Comparison of ENCODE assay signal across 23 cellular contexts in genomic region chr9:136748656-136749551, GRCh38. TPM values are rescaled to one million over a fixed set of nuclear protein-coding genes. Genes with fewer than 3 reads are reported as not detected.
DNase-seq lines count a peak whose midpoint lies in the region; ATAC-seq, FAIRE-seq and TF ChIP-seq lines count a peak whose summit lies in the region.
"Had no signal": no experiment of that assay in that cellular context is flagged by ENCODE, and none has a peak within 500 bp of the region (broad histone marks: within the 10 kb centered on the region; RNA-seq: fewer than 3 reads in every experiment).

No MANE protein-coding gene starts in this region.

- DNase-seq in Peyer's patch (peak in 1 of 3 donors; percentile 51), H1 (ENCODE audit: low read depth in 1 of 2, low spot score in 2 of 2) (no peak), lower lobe of right lung (peak; percentile 60), thyroid gland (peak; percentile 90 to 93), NCI-H1417 (lab: John Stamatoyannopoulos, UW) (no peak), HuH-7.5 (ENCODE audit: low spot score) (no peak), HCEC 1CT (no peak)
- DNase-seq: activated CD4-positive, alpha-beta T cell treated with anti-CD3 and anti-CD28 coated beads for 1 hour; activated naive CD8-positive, alpha-beta T cell treated with anti-CD3 and anti-CD28 coated beads, Interleukin-2, amount 10 ng/mL, durations not matched to agents 7 days and 5 days; AML-193; DMS79 treated with DMSO at 0.1 percent for 48 hours; NCI-H1105 treated with DMSO at 0.1 percent for 48 hours; NCI-H2107; NCI-H524; stimulated activated naive CD8-positive, alpha-beta T cell treated with anti-CD3 and anti-CD28 coated beads, Interleukin-15, Interleukin-2, amounts not matched to agents 100 U/mL and 50 U/mL, for 24 hours; T-helper 9 cell; transverse colon had no signal

- H3K56ac ChIP-seq in H1 (replicated peaks; ENCODE audit: insufficient read length, low read depth, low read length), result no peak overlapping the region

- H2AK5ac ChIP-seq in H1 (ENCODE audit: low read depth, low read length), result no peak overlapping the region

- TF ChIP-seq CTCF in Peyer's patch (IDR thresholded peaks at IDR 0.05) (no peak), H1 (IDR thresholded peaks at IDR 0.05; ENCODE audit: control extremely low read depth in 1 of 3, insufficient read depth in 1 of 3, low read depth in 1 of 3, low read length in 3 of 3) (no peak), lower lobe of right lung (IDR thresholded peaks at IDR 0.05) (no peak), thyroid gland (IDR thresholded peaks at IDR 0.05) (no peak)

- no peak for TF ChIP-seq EP300 in H1 (IDR thresholded peaks at IDR 0.05; ENCODE audit: borderline replicate concordance in 1 of 2, low read depth in 2 of 2, low read length in 2 of 2)

- WGBS in H1 (ENCODE audit: extremely low coverage in 1 of 2, insufficient coverage in 1 of 2, insufficient read length in 1 of 2, insufficient replicate concordance in 2 of 2, low coverage in 1 of 2, low lambda C conversion rate in 2 of 2, missing lambda C conversion rate in 1 of 2), 2 experiments, result 85% methylated on average over 19 of the region's 20 CpGs; no CpG with 5 or more reads in 1 of the 2 experiments
- WGBS in thyroid gland, 2 donors, result 53 to 61% methylated on average over 10 to 17 of the region's 20 CpGs

- 0 out of 2 replicates have a peak overlapping the region, but pooled peaks have one; percentile 3 for H4K8ac ChIP-seq in H1 (ENCODE audit: extremely low read depth, insufficient read depth, low read length)

- TF ChIP-seq RAD21 in H1 (IDR thresholded peaks at IDR 0.05 in 1 of 2, conservative IDR thresholded peaks at IDR 0.05 in 1 of 2; ENCODE audit: low read depth in 2 of 2, low read length in 2 of 2), result no peak

- POLR2A ChIA-PET in H1 (lab: Charles Lee; ENCODE audit: partially characterized antibody), result interaction anchor here (11.7 kb wide), 1 partner anchor 19 kb away, joined by 137 read pairs; no protein-coding TSS in a partner anchor

- no peaks in the 10 kb centered on the region for H3K79me1 ChIP-seq in H1 (ENCODE audit: low read depth, low read length)

- H3K27me3 ChIP-seq in Peyer's patch (no peaks in the 10 kb centered on the region), H1 (replicated peaks in 1 of 4; ENCODE audit: control insufficient read depth in 3 of 4, extremely low read depth in 1 of 4, insufficient read depth in 3 of 4, low read length in 3 of 4) (no peaks in the 10 kb centered on the region), lower lobe of right lung (ENCODE audit: low read depth) (peaks cover 5% of the 10 kb centered on the region), thyroid gland (no peaks in the 10 kb centered on the region)

- no peak overlapping the region; the same call in 1 of the 2 replicates for H2BK15ac ChIP-seq in H1 (ENCODE audit: low read length)

- peak overlapping the region; percentile 54 for H4K91ac ChIP-seq in H1 (replicated peaks; ENCODE audit: insufficient read length, low read length)

- H3K14ac ChIP-seq in H1 (ENCODE audit: insufficient read length), result no peak overlapping the region

- H3K4ac ChIP-seq in H1 (replicated peaks; ENCODE audit: insufficient read length, low read depth, low read length), result no peak overlapping the region

- H3K4me1 ChIP-seq in Peyer's patch (peaks cover 0 to 13% (median 3%) of the 10 kb centered on the region in 4 donors), H1 (replicated peaks in 1 of 4; ENCODE audit: control insufficient read depth in 3 of 4, insufficient read depth in 4 of 4, low read length in 3 of 4) (peaks cover 0 to 2% (median 0%) of the 10 kb centered on the region in 4 experiments; a peak in 1 of 7 replicates), lower lobe of right lung (peaks cover 14% of the 10 kb centered on the region), thyroid gland (peaks cover 17 to 31% of the 10 kb centered on the region in 2 donors)
- H3K4me1 ChIP-seq: transverse colon had no signal

- FAIRE-seq in H1 (lab: Jason Lieb, UNC), result no peak

- H3K9me3 ChIP-seq in Peyer's patch, result peaks cover 0 to 14% (median 5%) of the 10 kb centered on the region in 4 donors
- peaks cover 3 to 6% of the 10 kb centered on the region in 2 experiments; a peak in 1 of 4 replicates for H3K9me3 ChIP-seq in H1 (ENCODE audit: insufficient read depth in 2 of 2, low read depth in 1 of 2, low read length in 1 of 2)
- no peaks in the 10 kb centered on the region for H3K9me3 ChIP-seq in lower lobe of right lung
- no peaks in the 10 kb centered on the region for H3K9me3 ChIP-seq in thyroid gland
- H3K9me3 ChIP-seq: transverse colon had no signal

- H3K23ac ChIP-seq in H1 (ENCODE audit: insufficient read length), result no peak overlapping the region

- TF ChIP-seq POLR2A in Peyer's patch (IDR thresholded peaks at IDR 0.05) (no peak), H1 (IDR thresholded peaks at IDR 0.05; ENCODE audit: control extremely low read depth in 1 of 2, low read depth in 2 of 2, low read length in 2 of 2) (no peak), thyroid gland (IDR thresholded peaks at IDR 0.05) (no peak)

- no peak overlapping the region for H2BK20ac ChIP-seq in H1 (ENCODE audit: low read length)

- no peak overlapping the region for H3K9ac ChIP-seq in H1 (replicated peaks in 1 of 4; ENCODE audit: extremely low read depth in 1 of 4, low read depth in 3 of 4, low read length in 3 of 4)

- H2BK5ac ChIP-seq in H1 (ENCODE audit: low read depth, low read length), result no peak overlapping the region

- H2BK12ac ChIP-seq in H1 (ENCODE audit: low read depth, low read length), result 0 out of 2 replicates have a peak overlapping the region, but pooled peaks have one; percentile 17

- CTCF ChIA-PET in H1 (lab: Charles Lee; ENCODE audit: partially characterized antibody), result interaction anchor here (0.9 to 2.7 kb wide), 5 partner anchors 9 to 280 kb away, joined by 3 to 9 read pairs (median 5); partner anchors contain the start of gene LCN8

- intact Hi-C loops in lower lobe of right lung (cut with DNase I), result no loop called here
- intact Hi-C loops in thyroid gland (cut with DNase I), result no loop called here

- peak; percentile 40 to 57 for ATAC-seq in lower lobe of right lung
- ATAC-seq: activated T-helper 17 cell treated with anti-CD3 and anti-CD28 coated beads, Interleukin-2, amount 50 U/mL, for 72 hours; HCT116; natural killer cell treated with Interleukin-12 subunit alpha and Interleukin-12 subunit beta and Interleukin-15 and Interleukin-18, amount 100 ng/mL, for 72 hours; stimulated activated naive CD8-positive, alpha-beta T cell treated with anti-CD3 and anti-CD28 coated beads, Interleukin-15, Interleukin-2, amounts not matched to agents 100 U/mL and 50 U/mL, for 24 hours had no signal

- no peak overlapping the region for H3K4me2 ChIP-seq in H1 (ENCODE audit: insufficient read depth in 1 of 2, low read depth in 2 of 2, low read length in 2 of 2)

- no peaks in the 10 kb centered on the region for H3K36me3 ChIP-seq in Peyer's patch
- H3K36me3 ChIP-seq in H1 (ENCODE audit: control insufficient read depth in 2 of 4, insufficient read depth in 4 of 4, low read length in 3 of 4), result no peaks in the 10 kb centered on the region
- no peaks in the 10 kb centered on the region for H3K36me3 ChIP-seq in lower lobe of right lung
- H3K36me3 ChIP-seq in thyroid gland, result no peaks in the 10 kb centered on the region
- H3K36me3 ChIP-seq: transverse colon had no signal

- no peak overlapping the region for H4K5ac ChIP-seq in H1 (ENCODE audit: insufficient read length, low read depth, low read length)

- no peak overlapping the region for H2AFZ ChIP-seq in H1 (ENCODE audit: low read length)

- no peaks in the 10 kb centered on the region for H4K20me1 ChIP-seq in H1 (replicated peaks in 1 of 2; ENCODE audit: control insufficient read depth in 1 of 2, insufficient read depth in 2 of 2, low read length in 2 of 2)

- no peak overlapping the region for H3K4me3 ChIP-seq in Peyer's patch
- no peak overlapping the region for H3K4me3 ChIP-seq in H1 (ENCODE audit: extremely low read depth in 1 of 4, insufficient read depth in 2 of 4, low read depth in 3 of 4, low read length in 4 of 4)
- H3K4me3 ChIP-seq in lower lobe of right lung, result no peak overlapping the region
- H3K4me3 ChIP-seq in thyroid gland (replicated peaks in 1 of 3), result no peak overlapping the region
- H3K4me3 ChIP-seq: coronary artery, skin epidermis, transverse colon had no signal

- H3K18ac ChIP-seq in H1 (ENCODE audit: extremely low read depth, low read length), result no peak overlapping the region

- no peaks in the 10 kb centered on the region for H3K79me2 ChIP-seq in H1 (ENCODE audit: control insufficient read depth in 1 of 2, insufficient read depth in 2 of 2, low read length in 2 of 2)

- H3K23me2 ChIP-seq in H1 (ENCODE audit: low read depth, low read length), result no peaks in the 10 kb centered on the region; the same call in 1 of the 2 replicates

- H3K27ac ChIP-seq in Peyer's patch (peak overlapping the region; percentile 5 to 80 (median 18)), H1 (ENCODE audit: low read depth, low read length) (no peak overlapping the region), lower lobe of right lung (no peak overlapping the region), thyroid gland (peak overlapping the region; percentile 63 to 84 (median 69))

- no peak overlapping the region for H2BK120ac ChIP-seq in H1 (replicated peaks; ENCODE audit: low read depth, low read length)

RNA-seq across cellular contexts. Expression of gene LCN6, which starts 0.6 kb away (rescaled TPM):
- 10 to 100 TPM in 1 of 4 donors, 1 to 10 TPM in 3; 4.7 to 17.3 (median 5.6) TPM for total RNA-seq in Peyer's patch
- not detected in 2 replicates for total RNA-seq in H1 (2021; fragmentation: NEBNext Ultra II Directional; extraction: Animal tissue kit (Norgen Biotek cat#: 25700))
- polyA plus RNA-seq in H1 (2011; rRNA removed), result not detected in 2 replicates
- not detected for polyA plus RNA-seq in H1 (2011; cell fraction: cytosol; rRNA removed)
- polyA plus RNA-seq in H1 (2011; cell fraction: nucleus; rRNA removed), result not detected
- not detected in 4 replicates for polyA plus RNA-seq in H1 (2012, experiment 1 of 2)
- not detected for polyA plus RNA-seq in H1 (2012, experiment 2 of 2)
- polyA plus RNA-seq in H1 (2013, experiment 1 of 2), result not detected
- not detected for polyA plus RNA-seq in H1 (2013, experiment 2 of 2)
- polyA minus RNA-seq in H1 (2011; rRNA and poly(A)+ RNA removed), result not detected in 2 replicates
- not detected for polyA minus RNA-seq in H1 (2011; cell fraction: cytosol; rRNA and poly(A)+ RNA removed)
- not detected for polyA minus RNA-seq in H1 (2011; cell fraction: nucleus; rRNA and poly(A)+ RNA removed)
- 2.9 TPM for total RNA-seq in lower lobe of right lung
- 10 to 100 TPM in 1 of 4 donors, 1 to 10 TPM in 3; 1.4 to 10.0 (median 4.5) TPM for total RNA-seq in thyroid gland
- total RNA-seq: activated naive CD8-positive, alpha-beta T cell treated with anti-CD3 and anti-CD28 coated beads, Interleukin-2, amount 10 ng/mL, durations not matched to agents 7 days and 5 days; activated T-helper 17 cell treated with anti-CD3 and anti-CD28 coated beads, Interleukin-2, amount 50 U/mL, for 72 hours; natural killer cell treated with Interleukin-12 subunit alpha and Interleukin-12 subunit beta and Interleukin-15 and Interleukin-18, amount 100 ng/mL, for 72 hours had no signal

RNA-seq across cellular contexts. Expression of gene LCN10, which starts 6.2 kb away (rescaled TPM):
- total RNA-seq in Peyer's patch (10 to 100 TPM in 1 of 4 donors, 1 to 10 TPM in 3; 1.1 to 28.1 (median 4.4) TPM), lower lobe of right lung (2.5 TPM), thyroid gland (10 to 100 TPM in 1 of 4 donors, 1 to 10 TPM in 3; 5.8 to 10.1 (median 7.1) TPM)
- total RNA-seq in H1 (2021; fragmentation: NEBNext Ultra II Directional; extraction: Animal tissue kit (Norgen Biotek cat#: 25700)), result 2.8 and 4.8 TPM in 2 replicates
- polyA plus RNA-seq in H1 (2011; rRNA removed), result 2.6 and 3.5 TPM in 2 replicates
- 3.5 TPM for polyA plus RNA-seq in H1 (2011; cell fraction: cytosol; rRNA removed)
- 3.0 TPM for polyA plus RNA-seq in H1 (2011; cell fraction: nucleus; rRNA removed)
- 1.1 to 2.7 TPM (median 2.4 TPM) in 4 replicates for polyA plus RNA-seq in H1 (2012, experiment 1 of 2)
- 2.3 TPM for polyA plus RNA-seq in H1 (2012, experiment 2 of 2)
- polyA plus RNA-seq in H1 (2013, experiment 1 of 2), result 2.1 TPM
- polyA plus RNA-seq in H1 (2013, experiment 2 of 2), result 2.0 TPM
- polyA minus RNA-seq in H1 (2011; rRNA and poly(A)+ RNA removed), result 0.98 and 1.5 TPM in 2 replicates
- 2.1 TPM for polyA minus RNA-seq in H1 (2011; cell fraction: cytosol; rRNA and poly(A)+ RNA removed)
- 0.60 TPM for polyA minus RNA-seq in H1 (2011; cell fraction: nucleus; rRNA and poly(A)+ RNA removed)

RNA-seq across cellular contexts. Expression of gene LCN8, which starts 9.1 kb away (rescaled TPM):
- total RNA-seq in Peyer's patch (not detected), lower lobe of right lung (not detected), thyroid gland (1 to 10 TPM in 1 of 4 donors, under 1 TPM in 1, not detected in 2; 0.93 to 1.0 TPM)
- not detected in 2 replicates for total RNA-seq in H1 (2021; fragmentation: NEBNext Ultra II Directional; extraction: Animal tissue kit (Norgen Biotek cat#: 25700))
- polyA plus RNA-seq in H1 (2011; rRNA removed), result 0.14 TPM in 1 of 2 replicates, not detected in the other
- polyA plus RNA-seq in H1 (2011; cell fraction: cytosol; rRNA removed), result 0.05 TPM
- 0.31 TPM for polyA plus RNA-seq in H1 (2011; cell fraction: nucleus; rRNA removed)
- polyA plus RNA-seq in H1 (2012, experiment 1 of 2), result 0.07 TPM in 1 of 4 replicates, not detected in the others
- not detected for polyA plus RNA-seq in H1 (2012, experiment 2 of 2)
- not detected for polyA plus RNA-seq in H1 (2013, experiment 1 of 2)
- 0.02 TPM for polyA plus RNA-seq in H1 (2013, experiment 2 of 2)
- polyA minus RNA-seq in H1 (2011; rRNA and poly(A)+ RNA removed), result not detected in 2 replicates
- not detected for polyA minus RNA-seq in H1 (2011; cell fraction: cytosol; rRNA and poly(A)+ RNA removed)
- not detected for polyA minus RNA-seq in H1 (2011; cell fraction: nucleus; rRNA and poly(A)+ RNA removed)
- total RNA-seq: activated naive CD8-positive, alpha-beta T cell treated with anti-CD3 and anti-CD28 coated beads, Interleukin-2, amount 10 ng/mL, durations not matched to agents 7 days and 5 days; activated T-helper 17 cell treated with anti-CD3 and anti-CD28 coated beads, Interleukin-2, amount 50 U/mL, for 72 hours; mesenteric fat pad; natural killer cell treated with Interleukin-12 subunit alpha and Interleukin-12 subunit beta and Interleukin-15 and Interleukin-18, amount 100 ng/mL, for 72 hours; transverse colon had no signal

RNA-seq across cellular contexts. Expression of gene LCN15, which starts 15.4 kb away (rescaled TPM):
- total RNA-seq in Peyer's patch (1 to 10 TPM in 2 of 4 donors, not detected in 2; 1.5 to 9.3 TPM), lower lobe of right lung (not detected), thyroid gland (not detected)
- total RNA-seq in H1 (2021; fragmentation: NEBNext Ultra II Directional; extraction: Animal tissue kit (Norgen Biotek cat#: 25700)), result 0.47 and 0.61 TPM in 2 replicates
- 0.08 and 0.25 TPM in 2 replicates for polyA plus RNA-seq in H1 (2011; rRNA removed)
- polyA plus RNA-seq in H1 (2011; cell fraction: cytosol; rRNA removed), result 0.16 TPM
- polyA plus RNA-seq in H1 (2011; cell fraction: nucleus; rRNA removed), result 0.39 TPM
- 0.28 to 0.73 TPM (median 0.38 TPM) in 4 replicates for polyA plus RNA-seq in H1 (2012, experiment 1 of 2)
- 0.80 TPM for polyA plus RNA-seq in H1 (2012, experiment 2 of 2)
- polyA plus RNA-seq in H1 (2013, experiment 1 of 2), result 0.18 TPM
- polyA plus RNA-seq in H1 (2013, experiment 2 of 2), result 0.22 TPM
- polyA minus RNA-seq in H1 (2011; rRNA and poly(A)+ RNA removed), result not detected in 2 replicates
- polyA minus RNA-seq in H1 (2011; cell fraction: cytosol; rRNA and poly(A)+ RNA removed), result not detected
- 0.30 TPM for polyA minus RNA-seq in H1 (2011; cell fraction: nucleus; rRNA and poly(A)+ RNA removed)
- total RNA-seq: activated naive CD8-positive, alpha-beta T cell treated with anti-CD3 and anti-CD28 coated beads, Interleukin-2, amount 10 ng/mL, durations not matched to agents 7 days and 5 days; activated T-helper 17 cell treated with anti-CD3 and anti-CD28 coated beads, Interleukin-2, amount 50 U/mL, for 72 hours; natural killer cell treated with Interleukin-12 subunit alpha and Interleukin-12 subunit beta and Interleukin-15 and Interleukin-18, amount 100 ng/mL, for 72 hours had no signal

RNA-seq across cellular contexts. Expression of gene DIPK1B, which starts 36.5 kb away (rescaled TPM):
- total RNA-seq in Peyer's patch (1 to 10 TPM in 3 of 4 donors, under 1 TPM in 1; 0.70 to 5.8 (median 2.6) TPM), lower lobe of right lung (15.1 TPM), thyroid gland (10 to 100 TPM; 19.4 to 23.6 (median 22.6) TPM)
- total RNA-seq in H1 (2021; fragmentation: NEBNext Ultra II Directional; extraction: Animal tissue kit (Norgen Biotek cat#: 25700)), result 32.3 and 35.3 TPM in 2 replicates
- 64.8 and 78.8 TPM in 2 replicates for polyA plus RNA-seq in H1 (2011; rRNA removed)
- polyA plus RNA-seq in H1 (2011; cell fraction: cytosol; rRNA removed), result 58.4 TPM
- 75.1 TPM for polyA plus RNA-seq in H1 (2011; cell fraction: nucleus; rRNA removed)
- 19.5 to 34.6 TPM (median 30.7 TPM) in 4 replicates for polyA plus RNA-seq in H1 (2012, experiment 1 of 2)
- polyA plus RNA-seq in H1 (2012, experiment 2 of 2), result 28.6 TPM
- 28.2 TPM for polyA plus RNA-seq in H1 (2013, experiment 1 of 2)
- 28.5 TPM for polyA plus RNA-seq in H1 (2013, experiment 2 of 2)
- 13.3 and 14.7 TPM in 2 replicates for polyA minus RNA-seq in H1 (2011; rRNA and poly(A)+ RNA removed)
- polyA minus RNA-seq in H1 (2011; cell fraction: cytosol; rRNA and poly(A)+ RNA removed), result 22.6 TPM
- 19.6 TPM for polyA minus RNA-seq in H1 (2011; cell fraction: nucleus; rRNA and poly(A)+ RNA removed)
- total RNA-seq: activated T-helper 17 cell treated with anti-CD3 and anti-CD28 coated beads, Interleukin-2, amount 50 U/mL, for 72 hours; natural killer cell treated with Interleukin-12 subunit alpha and Interleukin-12 subunit beta and Interleukin-15 and Interleukin-18, amount 100 ng/mL, for 72 hours had no signal

Comparison
In these comparisons a context has a peak if more than half of its experiments do, and no peak if none do; other contexts are left out.
1. DNase-seq: peak in lower lobe of right lung (single experiment) and thyroid gland (2 of 2); none in H1 (0 of 2), NCI-H1417 (0 of 3), HuH-7.5 (single experiment) and HCEC 1CT (single experiment).
2. H3K27ac ChIP-seq: peak in Peyer's patch (4 of 4) and thyroid gland (3 of 3); none in H1 (single experiment) and lower lobe of right lung (single experiment).